5 cellular contexts compared by ENCODE assay signal in genomic region chr1:76477131-76477530, GRCh38.
"Had no signal": no experiment of that assay in that cellular context is flagged by ENCODE, and none has a peak within 500 bp of the region (broad histone marks: within the 10 kb centered on the region; RNA-seq: fewer than 3 reads in every experiment).

No MANE protein-coding gene starts in this region.

- H3K4me2 ChIP-seq: GM23338 had no signal

- H3K4me1 ChIP-seq: HAP-1 had no signal

- DNase-seq: IMR-90, KG1 had no signal

- H3K36me3 ChIP-seq: HAP-1 had no signal

- H3K9me3 ChIP-seq: HAP-1 had no signal

- H3K4me3 ChIP-seq: GM23338, HAP-1, K562 had no signal

- H2AFZ ChIP-seq: GM23338 had no signal

- ATAC-seq: GM23338, K562 had no signal
